8 cellular contexts compared by ENCODE assay signal in genomic region chr2:86719637-86720540, GRCh38. TPM values are rescaled to one million over a fixed set of nuclear protein-coding genes. Genes with fewer than 3 reads are reported as not detected.
DNase-seq lines count a peak whose midpoint lies in the region; ATAC-seq lines count a peak whose summit lies in the region.
"Not testable (repeated sequence)": the region's sequence is repeated elsewhere in the genome, so short reads cannot be mapped to it uniquely, and the experiment has no call there.

TSS of gene RMND5A (plus strand) at chr2:86720291. CDS start at chr2:86720668, 377 bp downstream.

- DNase-seq in COLO668 (lab: John Stamatoyannopoulos, UW; ENCODE audit: unreplicated experiment): peak; percentile 94
- DNase-seq in HT1080 (ENCODE audit: low read depth): peak; percentile 87
- peak; percentile 97 for DNase-seq in OCI-M1 (lab: John Stamatoyannopoulos, UW)
- peak; percentile 94 for DNase-seq in activated CD8-positive, alpha-beta memory T cell treated with anti-CD3 and anti-CD28 coated beads, Interleukin-2, amount 50 U/mL, for 48 hours
- peak; percentile 97 for DNase-seq in mesenteric fat pad (ENCODE audit: low spot score)
- DNase-seq in stimulated activated CD8-positive, alpha-beta memory T cell treated with anti-CD3 and anti-CD28 coated beads, Interleukin-12 subunit alpha, Interleukin-12 subunit beta, amount 100 ng/mL, for 24 hours (ENCODE audit: extremely low read depth): peak; percentile 80

- in situ Hi-C loops in endometrial microvascular endothelial cells (cut with HindIII; ENCODE audit: inconsistent ontology term, low pct_unique_long_range_greater_than_20kb, low sequenced_read_pairs): not testable (repeated sequence)

- peak; percentile 83 for ATAC-seq in GM21360 (IDR thresholded peaks at IDR 0.05; ENCODE audit: unreplicated experiment)

RNA-seq across cellular contexts. Expression of gene RMND5A, which starts in this region (rescaled TPM):
- total RNA-seq in HT1080 (2014; rRNA removed; shearing (Covaris generic)): 32.1 and 42.2 TPM in 2 replicates
- 18.2 and 21.0 TPM in 2 replicates for polyA plus RNA-seq in HT1080 (2015; cell fraction: cytosol; rRNA removed)
- 14.9 and 15.0 TPM in 2 replicates for polyA plus RNA-seq in HT1080 (2015; cell fraction: nucleus; rRNA removed)
- total RNA-seq in endometrial microvascular endothelial cells (ENCODE audit: inconsistent ontology term) (26.0 TPM), mesenteric fat pad (30.9 TPM)

Comparison
In these comparisons a context has a peak if more than half of its experiments do, and no peak if none do; other contexts are left out.
1. Peak in every context shown above with its lines: DNase-seq and ATAC-seq.